Comparison of ENCODE assay signal across 8 cellular contexts in genomic region chr3:107429330-107430181, GRCh38.
DNase-seq lines count a peak whose midpoint lies in the region; ATAC-seq and TF ChIP-seq lines count a peak whose summit lies in the region.

No MANE protein-coding gene starts in this region.

- no peaks in the 10 kb centered on the region for H3K36me3 ChIP-seq in WERI-Rb-1

- DNase-seq in NCI-H345 (lab: John Stamatoyannopoulos, UW) = peak; percentile 39
- DNase-seq in NCI-H345 treated with DMSO at 0.1 percent for 48 hours (lab: John Stamatoyannopoulos, UW; ENCODE audit: unreplicated experiment) = no peak
- DNase-seq in NCI-H1694 treated with DMSO at 0.1 percent for 48 hours (lab: John Stamatoyannopoulos, UW) = peak; percentile 96
- DNase-seq in WERI-Rb-1 = peak; percentile 85
- peak; percentile 48 for DNase-seq in central memory CD4-positive, alpha-beta T cell
- DNase-seq in inferior parietal cortex (ENCODE audit: extremely low spot score) = peak; percentile 94
- peak; percentile 73 for DNase-seq in smooth muscle cell of the brain vasculature (ENCODE audit: low read depth, low spot score)

- no peaks in the 10 kb centered on the region for H3K9me3 ChIP-seq in WERI-Rb-1 (ENCODE audit: severe bottlenecking)

- ATAC-seq in HG02798 (IDR thresholded peaks at IDR 0.05; ENCODE audit: poor library complexity, unreplicated experiment) = peak; percentile 56

- peak; percentile 82 for TF ChIP-seq CTCF in WERI-Rb-1 (IDR thresholded peaks at IDR 0.05; ENCODE audit: low read depth, low read length)

- no peak overlapping the region for H3K27ac ChIP-seq in WERI-Rb-1

- H3K4me3 ChIP-seq in WERI-Rb-1 (ENCODE audit: low read depth, low read length) = no peak overlapping the region

- H3K27me3 ChIP-seq in WERI-Rb-1 (ENCODE audit: insufficient read depth, low read depth, severe bottlenecking) = no peaks in the 10 kb centered on the region
